13 cellular contexts compared by ENCODE assay signal in the genomic region with DNA sequence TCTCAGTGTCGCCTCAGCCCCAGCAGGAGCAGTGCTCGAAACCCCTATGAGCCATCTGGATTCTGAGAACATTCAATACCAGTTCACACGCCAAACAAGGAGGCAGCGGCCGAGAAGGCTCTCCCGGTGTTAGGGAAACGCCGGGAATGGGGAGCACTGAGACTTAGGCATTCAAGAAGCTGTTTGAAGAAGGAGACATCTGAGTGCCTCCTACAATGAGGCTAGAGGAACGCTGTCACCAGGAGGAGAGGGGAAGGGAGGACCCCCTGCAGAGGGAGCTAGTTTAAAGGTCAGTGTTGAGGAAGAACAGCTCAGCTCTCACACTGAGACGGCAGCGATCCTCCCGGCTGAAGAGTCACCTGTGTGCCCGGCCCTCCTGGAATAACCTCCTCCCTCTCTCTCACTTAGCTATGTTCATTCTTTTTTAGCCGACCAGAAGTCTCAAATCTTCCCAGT.
DNase-seq lines count a peak whose midpoint lies in the region; ATAC-seq and TF ChIP-seq lines count a peak whose summit lies in the region.
"Had no signal": no experiment of that assay in that cellular context is flagged by ENCODE, and none has a peak within 500 bp of the region (broad histone marks: within the 10 kb centered on the region; RNA-seq: fewer than 3 reads in every experiment).

No MANE protein-coding gene starts in this region.

- ATAC-seq in heart right ventricle, result no peak
- ATAC-seq in HG03457 (IDR thresholded peaks at IDR 0.05; ENCODE audit: unreplicated experiment), result no peak

- H2BK120ac ChIP-seq in mesendoderm (ENCODE audit: low read depth, low read length), result no peak overlapping the region

- WGBS in heart right ventricle, 2 donors, result 44 to 54% methylated on average over 14 of the region's 14 CpGs
- no CpG with 5 or more reads among the region's 14 CpGs for WGBS in mesendoderm (ENCODE audit: extremely low coverage, insufficient coverage, low lambda C conversion rate)
- 71 to 84% (median 80%) methylated on average over 12 to 14 of the region's 14 CpGs for WGBS in adrenal gland, 4 donors

- H3K79me1 ChIP-seq in mesendoderm (ENCODE audit: low read length), result no peaks in the 10 kb centered on the region

- no peak overlapping the region for H4K5ac ChIP-seq in mesendoderm (ENCODE audit: low read length)

- peak; percentile 63 for DNase-seq in cardiac septum (ENCODE audit: low spot score)
- DNase-seq in heart right ventricle, result no peak
- DNase-seq in coronary artery (ENCODE audit: low spot score), result peak; percentile 50
- DNase-seq in mesendoderm, result peak; percentile 38
- no peak for DNase-seq in occipital lobe (lab: John Stamatoyannopoulos, UW)
- DNase-seq in activated CD4-positive, alpha-beta T cell treated with anti-CD3 and anti-CD28 coated beads for 4 hours, result no peak
- no peak for DNase-seq in adrenal gland
- DNase-seq: KG1, NCI-H1092 treated with DMSO at 0.1 percent for 48 hours, NCI-H1436 treated with DMSO at 0.1 percent for 48 hours, NCI-H2029 had no signal

- H3K27me3 ChIP-seq in heart right ventricle, result peaks cover 0 to 61% (median 38%) of the 10 kb centered on the region in 7 donors
- H3K27me3 ChIP-seq in mesendoderm (ENCODE audit: insufficient read depth, low read length, poor library complexity), result no peaks in the 10 kb centered on the region
- no peaks in the 10 kb centered on the region for H3K27me3 ChIP-seq in adrenal gland
- H3K27me3 ChIP-seq: Peyer's patch had no signal

- H3K4me1 ChIP-seq in heart right ventricle (no peaks in the 10 kb centered on the region), mesendoderm (ENCODE audit: control insufficient read depth, low read depth, low read length) (no peaks in the 10 kb centered on the region), adrenal gland (replicated peaks in 1 of 2) (no peaks in the 10 kb centered on the region)
- H3K4me1 ChIP-seq: Peyer's patch had no signal

- no peak overlapping the region for H3K23ac ChIP-seq in mesendoderm (ENCODE audit: low read length)

- no peak overlapping the region for H3K4ac ChIP-seq in mesendoderm (ENCODE audit: low read depth, low read length)

- intact Hi-C loops in cardiac septum (cut with DNase I) (no loop called here), heart right ventricle (cut with DNase I) (loop anchor here in 4 of 10 donors (10.0 kb wide), 2 partner anchors 413 to 753 kb away; no protein-coding TSS in a partner anchor), adrenal gland (cut with DNase I) (loop anchor here in 1 of 2 donors (10.0 kb wide), 3 partner anchors 137 to 513 kb away; no protein-coding TSS in a partner anchor)

- H3K36me3 ChIP-seq in heart right ventricle (no peaks in the 10 kb centered on the region), mesendoderm (ENCODE audit: control insufficient read depth, insufficient read depth, low read length) (no peaks in the 10 kb centered on the region), adrenal gland (replicated peaks in 1 of 2) (no peaks in the 10 kb centered on the region)
- H3K36me3 ChIP-seq: Peyer's patch had no signal

- H3K27ac ChIP-seq in heart right ventricle, result no peak overlapping the region
- H3K27ac ChIP-seq in coronary artery, result no peak overlapping the region
- H3K27ac ChIP-seq in mesendoderm (ENCODE audit: low read depth, low read length), result no peak overlapping the region
- H3K27ac ChIP-seq in adrenal gland, result no peak overlapping the region
- H3K27ac ChIP-seq: Peyer's patch had no signal

- H3K9me3 ChIP-seq in heart right ventricle, result no peaks in the 10 kb centered on the region
- no peaks in the 10 kb centered on the region for H3K9me3 ChIP-seq in adrenal gland (replicated peaks in 1 of 3)
- H3K9me3 ChIP-seq: Peyer's patch had no signal

- no peak overlapping the region for H4K8ac ChIP-seq in mesendoderm (ENCODE audit: low read depth, low read length)

- H2BK5ac ChIP-seq in mesendoderm (ENCODE audit: low read length), result no peak overlapping the region

- TF ChIP-seq CTCF in heart right ventricle (IDR thresholded peaks at IDR 0.05) (no peak), coronary artery (IDR thresholded peaks at IDR 0.05) (no peak), adrenal gland (IDR thresholded peaks at IDR 0.05) (no peak)

- H3K4me3 ChIP-seq in heart right ventricle, result no peak overlapping the region
- no peak overlapping the region for H3K4me3 ChIP-seq in coronary artery
- no peak overlapping the region for H3K4me3 ChIP-seq in mesendoderm (ENCODE audit: low read length)
- H3K4me3 ChIP-seq in adrenal gland, result no peak overlapping the region
- H3K4me3 ChIP-seq: Peyer's patch had no signal

- H3K9ac ChIP-seq in mesendoderm (ENCODE audit: low read length), result no peak overlapping the region

- no peak for TF ChIP-seq POLR2A in adrenal gland (IDR thresholded peaks at IDR 0.05)

- no peak overlapping the region for H2BK15ac ChIP-seq in mesendoderm (replicated peaks; ENCODE audit: low read depth)

- H3K18ac ChIP-seq in mesendoderm (ENCODE audit: low read length), result no peak overlapping the region

- no peak overlapping the region for H3K56ac ChIP-seq in mesendoderm (ENCODE audit: low read length)

- no peak overlapping the region for H3K4me2 ChIP-seq in mesendoderm (ENCODE audit: low read length)

- H2AK5ac ChIP-seq in mesendoderm (ENCODE audit: low read length), result no peak overlapping the region

- H3K79me2 ChIP-seq in mesendoderm (ENCODE audit: control insufficient read depth, insufficient read depth, low read length), result no peaks in the 10 kb centered on the region

Comparison
In these comparisons a context has a peak if more than half of its experiments do, and no peak if none do; other contexts are left out.
1. DNase-seq: peak in cardiac septum (single experiment), coronary artery (single experiment) and mesendoderm (single experiment); none in heart right ventricle (0 of 2), occipital lobe (single experiment), activated CD4-positive, alpha-beta T cell treated with anti-CD3 and anti-CD28 coated beads for 4 hours (0 of 2) and adrenal gland (0 of 7).